In genomic region chr17:73695035-73695738, GRCh38 we compare ENCODE assay signal across 30 cellular contexts. TPM values are rescaled to one million over a fixed set of nuclear protein-coding genes. Genes with fewer than 3 reads are reported as not detected.
DNase-seq lines count a peak whose midpoint lies in the region; ATAC-seq and TF ChIP-seq lines count a peak whose summit lies in the region.
"Had no signal": no experiment of that assay in that cellular context is flagged by ENCODE, and none has a peak within 500 bp of the region (broad histone marks: within the 10 kb centered on the region; RNA-seq: fewer than 3 reads in every experiment).

No MANE protein-coding gene starts in this region.

- H3K36me3 ChIP-seq in vagina (no peaks in the 10 kb centered on the region), psoas muscle (ENCODE audit: insufficient read depth in 1 of 2, low read depth in 1 of 2) (no peaks in the 10 kb centered on the region)
- H3K36me3 ChIP-seq: heart right ventricle, neural progenitor cell, sigmoid colon, thoracic aorta had no signal

- DNase-seq in activated naive CD8-positive, alpha-beta T cell treated with anti-CD3 and anti-CD28 coated beads, Interleukin-2, amount 10 ng/mL, durations not matched to agents 7 days and 5 days, result no peak
- DNase-seq in activated naive CD8-positive, alpha-beta T cell treated with anti-CD3 and anti-CD28 coated beads for 36 hours, result no peak
- DNase-seq in MV-4-11 (lab: John Stamatoyannopoulos, UW), result peak; percentile 50
- DNase-seq in ecto neural progenitor cell (ENCODE audit: low spot score), result peak; percentile 39
- peak; percentile 64 to 87 for DNase-seq in vagina (ENCODE audit: extremely low spot score in 2 of 2)
- DNase-seq in psoas muscle, result no peak
- no peak for DNase-seq in HK-2 (ENCODE audit: unreplicated experiment)
- DNase-seq: activated CD4-positive, alpha-beta T cell treated with anti-CD3 and anti-CD28 coated beads for 4 hours; activated naive CD4-positive, alpha-beta T cell treated with anti-CD3 and anti-CD28 coated beads for 36 hours; body of pancreas; cerebellar nuclear complex; DMS153; dorsolateral prefrontal cortex; heart right ventricle; IMR-90; NCI-H1092 treated with DMSO at 0.1 percent for 48 hours; NCI-H187 treated with DMSO at 0.1 percent for 48 hours; NCI-H2171 treated with DMSO at 0.1 percent for 48 hours; NCI-H526; posterior cingulate gyrus; SIG-M5; sigmoid colon; stimulated activated CD4-positive, alpha-beta T cell treated with anti-CD3 and anti-CD28 coated beads, Interleukin-12 subunit alpha, Interleukin-12 subunit beta, amount 100 ng/mL, for 4 hours; stimulated activated CD4-positive, alpha-beta T cell treated with anti-CD3 and anti-CD28 coated beads, Interleukin-2, amount 100 ng/mL, for 48 hours; stimulated activated naive CD8-positive, alpha-beta T cell treated with anti-CD3 and anti-CD28 coated beads, Interleukin-15, amount 100 ng/mL, for 72 hours; SW 1271 had no signal

- no peaks in the 10 kb centered on the region for H3K36me3 Mint-ChIP-seq in activated naive CD8-positive, alpha-beta T cell treated with anti-CD3 and anti-CD28 coated beads, Interleukin-2, amount 10 ng/mL, durations not matched to agents 7 days and 5 days
- H3K36me3 Mint-ChIP-seq in activated naive CD8-positive, alpha-beta T cell treated with anti-CD3 and anti-CD28 coated beads for 36 hours, result no peaks in the 10 kb centered on the region
- H3K36me3 Mint-ChIP-seq: neural progenitor cell had no signal

- H3K9me3 Mint-ChIP-seq in activated naive CD8-positive, alpha-beta T cell treated with anti-CD3 and anti-CD28 coated beads, Interleukin-2, amount 10 ng/mL, durations not matched to agents 7 days and 5 days, result peaks cover 10% of the 10 kb centered on the region
- H3K9me3 Mint-ChIP-seq in activated naive CD8-positive, alpha-beta T cell treated with anti-CD3 and anti-CD28 coated beads for 36 hours, result peaks cover 3% of the 10 kb centered on the region
- H3K9me3 Mint-ChIP-seq: activated naive CD4-positive, alpha-beta T cell treated with anti-CD3 and anti-CD28 coated beads for 36 hours had no signal

- TF ChIP-seq POLR2A in vagina (IDR thresholded peaks at IDR 0.05), result no peak

- intact Hi-C loops in vagina (cut with DNase I), result no loop called here
- intact Hi-C loops in psoas muscle (cut with DNase I), result no loop called here

- POLR2A ChIA-PET in activated naive CD8-positive, alpha-beta T cell treated with anti-CD3 and anti-CD28 coated beads, Interleukin-2, amount 10 ng/mL, durations not matched to agents 7 days and 5 days (lab: Charles Lee), result no interaction called here

- no peak for TF ChIP-seq CTCF in vagina (IDR thresholded peaks at IDR 0.05)
- TF ChIP-seq CTCF in psoas muscle (IDR thresholded peaks at IDR 0.05), result no peak

- peaks cover 6% of the 10 kb centered on the region for H3K4me1 Mint-ChIP-seq in activated naive CD8-positive, alpha-beta T cell treated with anti-CD3 and anti-CD28 coated beads, Interleukin-2, amount 10 ng/mL, durations not matched to agents 7 days and 5 days
- no peaks in the 10 kb centered on the region for H3K4me1 Mint-ChIP-seq in activated naive CD8-positive, alpha-beta T cell treated with anti-CD3 and anti-CD28 coated beads for 36 hours
- H3K4me1 Mint-ChIP-seq: stimulated activated naive CD8-positive, alpha-beta T cell treated with anti-CD3 and anti-CD28 coated beads, Interleukin-15, amount 100 ng/mL, for 72 hours had no signal

- peaks cover 10% of the 10 kb centered on the region for H3K27me3 Mint-ChIP-seq in activated naive CD8-positive, alpha-beta T cell treated with anti-CD3 and anti-CD28 coated beads, Interleukin-2, amount 10 ng/mL, durations not matched to agents 7 days and 5 days
- H3K27me3 Mint-ChIP-seq in activated naive CD8-positive, alpha-beta T cell treated with anti-CD3 and anti-CD28 coated beads for 36 hours, result no peaks in the 10 kb centered on the region
- H3K27me3 Mint-ChIP-seq: stimulated activated naive CD8-positive, alpha-beta T cell treated with anti-CD3 and anti-CD28 coated beads, Interleukin-15, amount 100 ng/mL, for 72 hours had no signal

- WGBS in psoas muscle, 3 donors, result 50 to 76% (median 63%) methylated on average over 2 of the region's 2 CpGs

- H3K27ac Mint-ChIP-seq in activated naive CD8-positive, alpha-beta T cell treated with anti-CD3 and anti-CD28 coated beads, Interleukin-2, amount 10 ng/mL, durations not matched to agents 7 days and 5 days, result peak overlapping the region; percentile 52
- no peak overlapping the region for H3K27ac Mint-ChIP-seq in activated naive CD8-positive, alpha-beta T cell treated with anti-CD3 and anti-CD28 coated beads for 36 hours
- H3K27ac Mint-ChIP-seq: activated naive CD4-positive, alpha-beta T cell treated with anti-CD3 and anti-CD28 coated beads for 36 hours; neural progenitor cell; stimulated activated naive CD8-positive, alpha-beta T cell treated with anti-CD3 and anti-CD28 coated beads, Interleukin-15, amount 100 ng/mL, for 72 hours had no signal

- ATAC-seq in activated naive CD8-positive, alpha-beta T cell treated with anti-CD3 and anti-CD28 coated beads, Interleukin-2, amount 10 ng/mL, durations not matched to agents 7 days and 5 days (ENCODE audit: low read depth), result no peak
- ATAC-seq in psoas muscle, result no peak
- ATAC-seq: body of pancreas; heart right ventricle; stimulated activated naive CD8-positive, alpha-beta T cell treated with anti-CD3 and anti-CD28 coated beads, Interleukin-15, amount 100 ng/mL, for 72 hours had no signal

- no peak overlapping the region for H3K4me3 Mint-ChIP-seq in activated naive CD8-positive, alpha-beta T cell treated with anti-CD3 and anti-CD28 coated beads, Interleukin-2, amount 10 ng/mL, durations not matched to agents 7 days and 5 days
- no peak overlapping the region for H3K4me3 Mint-ChIP-seq in activated naive CD8-positive, alpha-beta T cell treated with anti-CD3 and anti-CD28 coated beads for 36 hours
- H3K4me3 Mint-ChIP-seq: activated naive CD4-positive, alpha-beta T cell treated with anti-CD3 and anti-CD28 coated beads for 36 hours; stimulated activated naive CD8-positive, alpha-beta T cell treated with anti-CD3 and anti-CD28 coated beads, Interleukin-15, amount 100 ng/mL, for 72 hours had no signal

- H3K4me3 ChIP-seq in vagina (no peak overlapping the region), psoas muscle (no peak overlapping the region)
- H3K4me3 ChIP-seq: body of pancreas, dorsolateral prefrontal cortex, heart right ventricle, neural progenitor cell, sigmoid colon, thoracic aorta had no signal

- H3K4me1 ChIP-seq in vagina (no peaks in the 10 kb centered on the region), psoas muscle (no peaks in the 10 kb centered on the region)
- H3K4me1 ChIP-seq: body of pancreas, heart right ventricle, sigmoid colon had no signal

- H3K27me3 ChIP-seq in vagina, result no peaks in the 10 kb centered on the region
- H3K27me3 ChIP-seq in psoas muscle (ENCODE audit: insufficient read depth in 3 of 3, low read length in 2 of 3), result peaks cover 0 to 2% (median 0%) of the 10 kb centered on the region in 3 donors
- H3K27me3 ChIP-seq: body of pancreas, dorsolateral prefrontal cortex had no signal

- H3K27ac ChIP-seq in vagina, result no peak overlapping the region
- no peak overlapping the region for H3K27ac ChIP-seq in psoas muscle
- H3K27ac ChIP-seq: body of pancreas, dorsolateral prefrontal cortex, heart right ventricle, neural progenitor cell, sigmoid colon, thoracic aorta, VCaP had no signal

- H3K9me3 ChIP-seq in vagina (no peaks in the 10 kb centered on the region), psoas muscle (no peaks in the 10 kb centered on the region)
- H3K9me3 ChIP-seq: body of pancreas, heart right ventricle, sigmoid colon, thoracic aorta had no signal

RNA-seq across cellular contexts. Expression of gene SDK2, which starts 50.9 kb away (rescaled TPM):
- total RNA-seq in activated naive CD8-positive, alpha-beta T cell treated with anti-CD3 and anti-CD28 coated beads, Interleukin-2, amount 10 ng/mL, durations not matched to agents 7 days and 5 days, result 10 to 100 TPM; 29.3 to 31.1 TPM
- 1 to 10 TPM; 1.4 to 1.6 TPM for total RNA-seq in activated naive CD8-positive, alpha-beta T cell treated with anti-CD3 and anti-CD28 coated beads for 36 hours
- total RNA-seq in vagina (1.7 TPM), psoas muscle (1 to 10 TPM in 1 of 4 donors, under 1 TPM in 3; 0.23 to 2.8 (median 0.35) TPM)
- under 1 TPM; 0.04 to 0.24 (median 0.21) TPM for polyA plus RNA-seq in psoas muscle
- total RNA-seq: endothelial cell of umbilical vein had no signal
- polyA plus RNA-seq: endothelial cell of umbilical vein had no signal

Comparison
In these comparisons a context has a peak if more than half of its experiments do, and no peak if none do; other contexts are left out.
1. RNA of gene SDK2, which starts 50.9 kb away (total RNA-seq): 29.3 to 31.1 TPM in activated naive CD8-positive, alpha-beta T cell treated with anti-CD3 and anti-CD28 coated beads, Interleukin-2, amount 10 ng/mL, durations not matched to agents 7 days and 5 days; 1.7 TPM in vagina (single experiment), 1.4 to 1.6 TPM in activated naive CD8-positive, alpha-beta T cell treated with anti-CD3 and anti-CD28 coated beads for 36 hours and 0.23 to 2.8 TPM in psoas muscle; every median in the first group is over 4 times any median in the second.
2. DNase-seq: peak in MV-4-11 (single experiment), ecto neural progenitor cell (single experiment) and vagina (2 of 2); none in activated naive CD8-positive, alpha-beta T cell treated with anti-CD3 and anti-CD28 coated beads, Interleukin-2, amount 10 ng/mL, durations not matched to agents 7 days and 5 days (single experiment), activated naive CD8-positive, alpha-beta T cell treated with anti-CD3 and anti-CD28 coated beads for 36 hours (single experiment), psoas muscle (0 of 2) and HK-2 (single experiment).